8 cellular contexts compared by ENCODE assay signal in the genomic region with DNA sequence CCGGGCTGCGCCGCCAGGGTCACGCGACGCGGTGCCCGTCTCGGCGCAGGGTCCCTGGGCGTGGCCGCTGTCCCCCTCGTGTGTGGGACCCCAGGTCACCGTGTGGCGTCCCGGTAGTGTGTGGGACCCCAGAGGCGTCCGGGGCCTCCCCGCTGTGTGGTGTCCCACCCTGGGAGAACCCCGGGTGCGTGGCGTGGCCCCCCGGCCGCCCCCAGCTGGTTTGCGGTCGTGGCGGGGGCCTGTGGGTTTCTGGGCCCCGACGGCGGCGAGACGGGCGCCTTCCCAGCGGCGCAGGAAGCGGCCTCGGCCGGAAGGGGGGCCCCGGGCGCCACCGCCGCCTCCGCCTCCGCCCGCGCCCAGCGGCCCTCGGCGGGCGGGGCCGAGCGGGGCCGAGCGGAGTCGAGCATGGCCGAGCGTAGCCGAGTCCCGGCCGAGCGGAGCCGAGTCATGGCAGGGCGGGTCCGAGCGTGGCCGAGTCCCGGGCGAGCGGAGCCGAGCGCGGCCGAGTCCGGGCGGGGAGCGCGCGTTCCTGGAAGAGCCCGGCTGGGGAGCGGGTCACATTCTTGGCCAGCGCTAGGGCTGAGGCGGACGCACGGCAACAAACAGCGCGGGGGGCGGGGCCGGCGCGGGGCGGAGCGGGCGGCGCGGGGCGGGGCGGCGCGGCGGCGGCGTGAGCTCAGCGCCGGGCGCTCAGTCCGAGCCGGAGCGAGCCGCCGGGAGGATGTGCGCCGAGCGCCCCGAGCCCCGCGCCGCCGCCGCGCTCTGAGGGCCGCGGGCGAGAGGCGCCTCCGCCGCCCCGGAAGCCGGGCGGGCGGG. TPM values are rescaled to one million over a fixed set of nuclear protein-coding genes. Genes with fewer than 3 reads are reported as not detected.
DNase-seq lines count a peak whose midpoint lies in the region; ATAC-seq and TF ChIP-seq lines count a peak whose summit lies in the region.

No MANE protein-coding gene starts in this region.

- peak overlapping the region; percentile 97 for H3K27ac ChIP-seq in caudate nucleus (ENCODE audit: low read depth, low read length)
- peak overlapping the region; percentile 90 to 99 (median 97) for H3K27ac ChIP-seq in spleen

- H3K4me1 ChIP-seq in spleen, result peaks cover 35 to 65% (median 53%) of the 10 kb centered on the region in 6 donors

- WGBS in spleen, 5 donors, result 0 to 1% (median 0%) methylated on average over 1 to 130 of the region's 130 CpGs

- H3K27me3 ChIP-seq in spleen (replicated peaks in 1 of 7), result peaks cover 0 to 8% (median 0%) of the 10 kb centered on the region in 7 donors

- ATAC-seq in GM19023 (IDR thresholded peaks at IDR 0.05; ENCODE audit: unreplicated experiment) (peak; percentile 88), HG03175 (IDR thresholded peaks at IDR 0.05; ENCODE audit: unreplicated experiment) (peak; percentile 88)

- intact Hi-C loops in spleen (cut with DNase I; ENCODE audit: low total_unique reads), result no loop called here

- no peaks in the 10 kb centered on the region for H3K36me3 ChIP-seq in spleen

- peak overlapping the region in 7 of 8 donors; percentile 32 to 90 (median 45) for H3K4me3 ChIP-seq in spleen

- H3K9me3 ChIP-seq in spleen, result no peaks in the 10 kb centered on the region

- TF ChIP-seq CTCF in AG09319 (IDR thresholded peaks at IDR 0.05; ENCODE audit: low read depth, low read length) (no peak), spleen (IDR thresholded peaks at IDR 0.05 in 8 of 11, conservative IDR thresholded peaks at IDR 0.05 in 3 of 11) (peak in 2 of 11 experiments; percentile 33 to 49)

- peak in 2 of 3 donors; percentile 12 to 40 for TF ChIP-seq POLR2A in spleen (IDR thresholded peaks at IDR 0.05)

- DNase-seq in AG09319 (ENCODE audit: extremely low read depth, low read depth) (peak; percentile 95), NCI-H2227 treated with DMSO at 0.1 percent for 48 hours (lab: John Stamatoyannopoulos, UW) (peak; percentile 96), caudate nucleus (lab: John Stamatoyannopoulos, UW) (peak; percentile 46 to 98 (median 93)), iris pigment epithelial cell (ENCODE audit: low read depth) (peak; percentile 95), spleen (peak; percentile 99)
- DNase-seq in activated CD4-positive, CD25-positive, alpha-beta regulatory T cell (lab: John Stamatoyannopoulos, UW), result peak; percentile 89 to 93 (median 92)

RNA-seq across cellular contexts. Expression of a gene that starts 0.6 kb away (rescaled TPM):
- total RNA-seq in spleen, result 10 to 100 TPM; 47.4 to 100.0 (median 64.0) TPM
- 10 to 100 TPM in 1 of 3 donors, 1 to 10 TPM in 2; 4.4 to 16.8 (median 6.5) TPM for polyA plus RNA-seq in spleen

RNA-seq across cellular contexts. Expression of a gene that starts 33.0 kb away (rescaled TPM):
- total RNA-seq in spleen, result 10 to 100 TPM; 20.6 to 64.0 (median 46.6) TPM
- polyA plus RNA-seq in spleen, result 100 to 1,000 TPM in 1 of 3 donors, 10 to 100 TPM in 2; 66.8 to 113 (median 94.1) TPM

Comparison
In these comparisons a context has a peak if more than half of its experiments do, and no peak if none do; other contexts are left out.
1. Peak in every context shown above with its lines: DNase-seq, ATAC-seq, H3K4me3 ChIP-seq and H3K27ac ChIP-seq.